Comparison of ENCODE assay signal across 11 cellular contexts in genomic region chr10:75773139-75773801, GRCh38.
DNase-seq lines count a peak whose midpoint lies in the region; ATAC-seq, FAIRE-seq and TF ChIP-seq lines count a peak whose summit lies in the region.
"Had no signal": no experiment of that assay in that cellular context is flagged by ENCODE, and none has a peak within 500 bp of the region (broad histone marks: within the 10 kb centered on the region; RNA-seq: fewer than 3 reads in every experiment).

No MANE protein-coding gene starts in this region.

- FAIRE-seq in HTR-8/SVneo (lab: Jason Lieb, UNC), result no peak

- no peaks in the 10 kb centered on the region for H3K36me3 ChIP-seq in CD8-positive, alpha-beta memory T cell (ENCODE audit: insufficient read depth, low read length)
- H3K36me3 ChIP-seq in effector memory CD4-positive, alpha-beta T cell (ENCODE audit: control insufficient read depth, insufficient read depth, low read length), result no peaks in the 10 kb centered on the region
- no peaks in the 10 kb centered on the region for H3K36me3 ChIP-seq in osteoblast (ENCODE audit: insufficient read depth, low read length)
- H3K36me3 ChIP-seq: Peyer's patch had no signal

- H3K4me1 Mint-ChIP-seq in CD8-positive, alpha-beta memory T cell, result peaks cover 15 to 26% (median 25%) of the 10 kb centered on the region in 3 donors

- CTCF ChIA-PET in CD8-positive, alpha-beta memory T cell (lab: Charles Lee), result no interaction called here

- H4K20me1 ChIP-seq in osteoblast (ENCODE audit: insufficient read depth, low read length), result no peaks in the 10 kb centered on the region

- peaks cover 4% of the 10 kb centered on the region for H3K4me1 ChIP-seq in CD8-positive, alpha-beta memory T cell (ENCODE audit: insufficient read depth, low read length)
- no peaks in the 10 kb centered on the region for H3K4me1 ChIP-seq in effector memory CD4-positive, alpha-beta T cell (ENCODE audit: control insufficient read depth, insufficient read depth, low read length, poor library complexity, severe bottlenecking)
- H3K4me1 ChIP-seq in osteoblast (ENCODE audit: insufficient read depth, low read length), result peaks cover 35% of the 10 kb centered on the region

- H3K79me2 ChIP-seq in osteoblast (ENCODE audit: insufficient read depth, low read length), result no peaks in the 10 kb centered on the region

- H3K27me3 ChIP-seq in CD8-positive, alpha-beta memory T cell (ENCODE audit: insufficient read depth, low read length, poor library complexity, severe bottlenecking), result no peaks in the 10 kb centered on the region
- H3K27me3 ChIP-seq in effector memory CD4-positive, alpha-beta T cell (replicated peaks; ENCODE audit: control insufficient read depth, insufficient read depth, low read length, poor library complexity, severe bottlenecking), result no peaks in the 10 kb centered on the region
- H3K27me3 ChIP-seq in osteoblast (ENCODE audit: insufficient read depth, low read length), result no peaks in the 10 kb centered on the region
- H3K27me3 ChIP-seq: Peyer's patch had no signal

- H3K9me3 ChIP-seq in CD8-positive, alpha-beta memory T cell (ENCODE audit: low read length), result no peaks in the 10 kb centered on the region
- H3K9me3 ChIP-seq in effector memory CD4-positive, alpha-beta T cell (ENCODE audit: control insufficient read depth, low read length), result no peaks in the 10 kb centered on the region
- H3K9me3 ChIP-seq in osteoblast (ENCODE audit: low read depth, low read length), result no peaks in the 10 kb centered on the region
- H3K9me3 ChIP-seq: Peyer's patch had no signal

- POLR2A ChIA-PET in CD8-positive, alpha-beta memory T cell (lab: Charles Lee), result no interaction called here

- ATAC-seq in GM19035 (IDR thresholded peaks at IDR 0.05; ENCODE audit: unreplicated experiment), result no peak
- ATAC-seq in HG03159 (IDR thresholded peaks at IDR 0.05; ENCODE audit: unreplicated experiment), result no peak

- H3K27me3 Mint-ChIP-seq in CD8-positive, alpha-beta memory T cell, result peaks cover 0 to 9% of the 10 kb centered on the region in 2 donors

- peak overlapping the region; percentile 45 for H3K4me2 ChIP-seq in osteoblast (ENCODE audit: insufficient read depth, low read length)

- peak overlapping the region; percentile 4 to 55 (median 33) for H3K4me3 Mint-ChIP-seq in CD8-positive, alpha-beta memory T cell

- no peak for TF ChIP-seq CTCF in osteoblast (IDR thresholded peaks at IDR 0.05; ENCODE audit: extremely low read depth, low read depth, low read length)

- no peak overlapping the region for H3K4me3 ChIP-seq in CD8-positive, alpha-beta memory T cell (ENCODE audit: low read length)
- peak overlapping the region; percentile 3 for H3K4me3 ChIP-seq in effector memory CD4-positive, alpha-beta T cell (ENCODE audit: insufficient read depth, low read depth, low read length, poor library complexity, severe bottlenecking)
- no peak overlapping the region for H3K4me3 ChIP-seq in osteoblast (ENCODE audit: insufficient read depth, low read length)

- H3K27ac Mint-ChIP-seq in CD8-positive, alpha-beta memory T cell, result no peak overlapping the region

- no peak for DNase-seq in CD8-positive, alpha-beta memory T cell
- DNase-seq in HTR-8/SVneo (ENCODE audit: insufficient read length, low spot score) (peak; percentile 19), osteoblast (ENCODE audit: insufficient read length, low spot score, missing footprints) (peak; percentile 71), NCI-H2196 (lab: John Stamatoyannopoulos, UW; ENCODE audit: unreplicated experiment) (no peak), iPS-NIHi7 (ENCODE audit: extremely low spot score) (no peak)
- DNase-seq in effector memory CD4-positive, alpha-beta T cell, result no peak
- DNase-seq: GOT3; Peyer's patch; stimulated activated CD4-positive, alpha-beta T cell treated with anti-CD3 and anti-CD28 coated beads, Interleukin-1b, Interleukin-23, amount 100 ng/mL, for 48 hours had no signal

- H3K9me3 Mint-ChIP-seq in CD8-positive, alpha-beta memory T cell, result peaks cover 0 to 4% (median 0%) of the 10 kb centered on the region in 5 donors

- no peak overlapping the region for H3K27ac ChIP-seq in CD8-positive, alpha-beta memory T cell (ENCODE audit: low read depth, low read length)
- no peak overlapping the region for H3K27ac ChIP-seq in effector memory CD4-positive, alpha-beta T cell (ENCODE audit: insufficient read depth, low read length, poor library complexity, severe bottlenecking)
- H3K27ac ChIP-seq in osteoblast (ENCODE audit: low read depth, low read length), result peak overlapping the region; percentile 83

- H2AFZ ChIP-seq in osteoblast (ENCODE audit: low read length), result peak overlapping the region; percentile 28

- H3K36me3 Mint-ChIP-seq in CD8-positive, alpha-beta memory T cell, result peaks cover 0 to 3% (median 1%) of the 10 kb centered on the region in 3 donors

Comparison
In these comparisons a context has a peak if more than half of its experiments do, and no peak if none do; other contexts are left out.
1. DNase-seq: peak in HTR-8/SVneo (single experiment) and osteoblast (single experiment); none in CD8-positive, alpha-beta memory T cell (0 of 5), effector memory CD4-positive, alpha-beta T cell (0 of 3), NCI-H2196 (single experiment) and iPS-NIHi7 (single experiment).